In genomic region chr12:6226701-6227096, GRCh38 we compare ENCODE assay signal across 12 cellular contexts. TPM values are rescaled to one million over a fixed set of nuclear protein-coding genes. Genes with fewer than 3 reads are reported as not detected.
DNase-seq lines count a peak whose midpoint lies in the region; ATAC-seq, FAIRE-seq and TF ChIP-seq lines count a peak whose summit lies in the region.
"Had no signal": no experiment of that assay in that cellular context is flagged by ENCODE, and none has a peak within 500 bp of the region (broad histone marks: within the 10 kb centered on the region; RNA-seq: fewer than 3 reads in every experiment).

No MANE protein-coding gene starts in this region.

- no peaks in the 10 kb centered on the region for H3K27me3 ChIP-seq in mammary epithelial cell (ENCODE audit: insufficient read depth, low read length)
- no peaks in the 10 kb centered on the region for H3K27me3 ChIP-seq in hepatocyte
- H3K27me3 ChIP-seq in small intestine (ENCODE audit: control insufficient read depth in 2 of 2, insufficient read depth in 2 of 2, low read length in 2 of 2) = no peaks in the 10 kb centered on the region

- peaks cover 0 to 10% of the 10 kb centered on the region in 2 donors for H3K27me3 Mint-ChIP-seq in effector memory CD8-positive, alpha-beta T cell
- H3K27me3 Mint-ChIP-seq: T-helper 17 cell had no signal

- peak overlapping the region; percentile 59 for H3K4me2 ChIP-seq in mammary epithelial cell (ENCODE audit: insufficient read depth, low read depth, low read length)
- H3K4me2 ChIP-seq in hepatocyte = peak overlapping the region; percentile 44

- peak overlapping the region in 1 of 3 experiments; percentile 4 for H3K4me3 ChIP-seq in mammary epithelial cell (replicated peaks in 1 of 3; ENCODE audit: insufficient read depth in 1 of 3, low read depth in 2 of 3, low read length in 3 of 3)
- H3K4me3 ChIP-seq in hepatocyte = no peak overlapping the region
- H3K4me3 ChIP-seq in small intestine (ENCODE audit: low read depth in 1 of 2, low read length in 2 of 2) = no peak overlapping the region

- FAIRE-seq in small intestine (lab: Jason Lieb, UNC) = no peak
- FAIRE-seq: islet of Langerhans had no signal

- H3K27ac Mint-ChIP-seq in effector memory CD8-positive, alpha-beta T cell = no peak overlapping the region
- H3K27ac Mint-ChIP-seq: T-helper 17 cell had no signal

- H3K4me1 ChIP-seq in mammary epithelial cell (ENCODE audit: insufficient read depth, low read length) (peaks cover 94% of the 10 kb centered on the region), hepatocyte (ENCODE audit: insufficient read depth) (peaks cover 73% of the 10 kb centered on the region), small intestine (ENCODE audit: control insufficient read depth in 2 of 2, insufficient read depth in 1 of 2, low read depth in 1 of 2, low read length in 1 of 2) (peaks cover 15 to 33% of the 10 kb centered on the region in 2 donors)

- intact Hi-C loops in mammary epithelial cell (cut with micrococcal nuclease) (loop anchor here (1.0 kb wide), 1 partner anchor 26 kb away; the partner anchor contains the start of gene CD9), sciatic nerve (cut with DNase I) (no loop called here)

- H2AFZ ChIP-seq in mammary epithelial cell (ENCODE audit: low read depth, low read length) (no peak overlapping the region), hepatocyte (no peak overlapping the region)

- no peaks in the 10 kb centered on the region for H3K9me3 ChIP-seq in mammary epithelial cell (replicated peaks; ENCODE audit: insufficient read depth, low read length)
- no peaks in the 10 kb centered on the region for H3K9me3 ChIP-seq in hepatocyte (ENCODE audit: low read depth)
- no peaks in the 10 kb centered on the region for H3K9me3 ChIP-seq in small intestine (ENCODE audit: control insufficient read depth, low read depth)

- H3K27ac ChIP-seq in C4-2B (peak overlapping the region; percentile 95), mammary epithelial cell (ENCODE audit: insufficient read depth, low read depth, low read length) (peak overlapping the region; percentile 99), hepatocyte (peak overlapping the region; percentile 97), small intestine (ENCODE audit: low read depth in 1 of 2, low read length in 1 of 2) (peak overlapping the region in 1 of 2 donors; percentile 59)

- dilution Hi-C loops in mammary epithelial cell (cut with HindIII; ENCODE audit: low sequenced_read_pairs) = loop anchor here (5.0 kb wide), 1 partner anchor 46 kb away; no protein-coding TSS in a partner anchor

- peak; percentile 9 for ATAC-seq in sciatic nerve
- ATAC-seq in effector memory CD8-positive, alpha-beta T cell (replicated peaks) = no peak
- ATAC-seq: T-helper 17 cell had no signal

- H3K4me3 Mint-ChIP-seq in effector memory CD8-positive, alpha-beta T cell = no peak overlapping the region
- H3K4me3 Mint-ChIP-seq: T-helper 17 cell had no signal

- in situ Hi-C loops in mammary epithelial cell (cut with MboI; ENCODE audit: low sequenced_read_pairs in 2 of 2) = no loop called here

- TF ChIP-seq CTCF in C4-2B (conservative IDR thresholded peaks at IDR 0.05) = no peak
- TF ChIP-seq CTCF in mammary epithelial cell (conservative IDR thresholded peaks at IDR 0.05 in 1 of 2, IDR thresholded peaks at IDR 0.05 in 1 of 2; ENCODE audit: extremely low read depth in 1 of 2, insufficient read depth in 1 of 2, low read depth in 1 of 2, low read length in 2 of 2) = no peak
- no peak for TF ChIP-seq CTCF in hepatocyte (IDR thresholded peaks at IDR 0.05; ENCODE audit: poor library complexity)

- peak overlapping the region; percentile 97 for H3K9ac ChIP-seq in mammary epithelial cell (ENCODE audit: insufficient read depth, low read length)

- H4K20me1 ChIP-seq in mammary epithelial cell (ENCODE audit: insufficient read depth, low read length) (no peaks in the 10 kb centered on the region), hepatocyte (ENCODE audit: insufficient read depth, poor library complexity, severe bottlenecking) (no peaks in the 10 kb centered on the region)

- H3K79me2 ChIP-seq in mammary epithelial cell (ENCODE audit: insufficient read depth, low read length) (peaks cover 79% of the 10 kb centered on the region), hepatocyte (peaks cover 35% of the 10 kb centered on the region)

- DNase-seq in mammary epithelial cell (peak; percentile 77), hepatocyte (ENCODE audit: low spot score) (peak; percentile 29), sciatic nerve (ENCODE audit: low spot score) (peak; percentile 77), small intestine (no peak), AG20443 (ENCODE audit: low spot score) (no peak), HPDE6-E6E7 (ENCODE audit: extremely low spot score) (no peak)
- no peak for DNase-seq in effector memory CD8-positive, alpha-beta T cell
- DNase-seq: Karpas-422, NCI-H510A treated with DMSO at 0.1 percent for 48 hours, T-helper 17 cell had no signal

- CTCF ChIA-PET in mammary epithelial cell (lab: Charles Lee; ENCODE audit: low non-redundant PET) = no interaction called here

- BruUV-seq in mammary epithelial cell (replicated peaks; lab: Mats Ljungman, UMichigan) = TSS peak; percentile 37

- H3K4me1 Mint-ChIP-seq in effector memory CD8-positive, alpha-beta T cell (ENCODE audit: low read depth in 2 of 2) = peaks cover 11 to 15% of the 10 kb centered on the region in 2 donors

- H3K36me3 Mint-ChIP-seq in effector memory CD8-positive, alpha-beta T cell (ENCODE audit: insufficient read depth) = no peaks in the 10 kb centered on the region

- WGBS in mammary epithelial cell (ENCODE audit: low coverage, missing lambda C conversion rate) = 15% methylated on average over 10 of the region's 10 CpGs
- WGBS in hepatocyte (ENCODE audit: low lambda C conversion rate, missing lambda C conversion rate) = 73% methylated on average over 10 of the region's 10 CpGs
- WGBS in small intestine, 3 donors = 17 to 54% (median 47%) methylated on average over 10 of the region's 10 CpGs

- peaks cover 14% of the 10 kb centered on the region for H3K36me3 ChIP-seq in mammary epithelial cell (ENCODE audit: insufficient read depth, low read length)
- H3K36me3 ChIP-seq in hepatocyte (replicated peaks; ENCODE audit: insufficient read depth, low read depth) = no peaks in the 10 kb centered on the region
- no peaks in the 10 kb centered on the region for H3K36me3 ChIP-seq in small intestine (ENCODE audit: control insufficient read depth in 2 of 2, insufficient read depth in 2 of 2, low read length in 2 of 2)

- H3K9me3 Mint-ChIP-seq in effector memory CD8-positive, alpha-beta T cell = no peaks in the 10 kb centered on the region

- H3K9me2 ChIP-seq in hepatocyte (replicated peaks; ENCODE audit: insufficient read depth) = no peaks in the 10 kb centered on the region

RNA-seq across cellular contexts. Expression of gene CD9, which starts 26.5 kb away (rescaled TPM):
- total RNA-seq in mammary epithelial cell (100 to 1,000 TPM; 351 to 470 TPM), hepatocyte (117 and 139 TPM in 2 replicates), sciatic nerve (554 TPM)
- polyA plus RNA-seq in mammary epithelial cell (775 TPM), hepatocyte (166 and 188 TPM in 2 replicates), small intestine (100 to 1,000 TPM in 1 of 3 donors, 10 to 100 TPM in 2; 46.2 to 296 (median 47.2) TPM)
- 463 TPM for polyA minus RNA-seq in mammary epithelial cell

Comparison
In these comparisons a context has a peak if more than half of its experiments do, and no peak if none do; other contexts are left out.
1. DNase-seq: peak in mammary epithelial cell (single experiment), hepatocyte (single experiment) and sciatic nerve (single experiment); none in small intestine (single experiment), effector memory CD8-positive, alpha-beta T cell (0 of 3), AG20443 (single experiment) and HPDE6-E6E7 (single experiment).